24 cellular contexts compared by ENCODE assay signal in genomic region chr2:221282386-221282785, GRCh38.
"Had no signal": no experiment of that assay in that cellular context is flagged by ENCODE, and none has a peak within 500 bp of the region (broad histone marks: within the 10 kb centered on the region; RNA-seq: fewer than 3 reads in every experiment).

No MANE protein-coding gene starts in this region.

- H3K4me1 ChIP-seq: heart left ventricle, left ventricle myocardium inferior, lower lobe of right lung, right atrium auricular region, tibial artery, upper lobe of left lung, uterus had no signal

- H3K36me3 Mint-ChIP-seq: naive B cell; stimulated activated memory B cell treated with anti-CD40 and anti-IgM and Interleukin-4, amounts not matched to agents 10 μg/mL and 1 μg/mL and 100 μg/mL, for 72 hours had no signal

- H3K9me3 ChIP-seq: heart left ventricle, left ventricle myocardium inferior, lower lobe of right lung, neutrophil, right atrium auricular region, tibial artery, upper lobe of left lung, uterus had no signal

- H3K4me1 Mint-ChIP-seq: stimulated activated memory B cell treated with anti-CD40 and anti-IgM and Interleukin-4, amounts not matched to agents 10 μg/mL and 1 μg/mL and 100 μg/mL, for 72 hours had no signal

- FAIRE-seq: endometrium, frontal cortex, keratinocyte had no signal

- H3K4me3 Mint-ChIP-seq: naive B cell; nephron progenitor cell; stimulated activated memory B cell treated with anti-CD40 and anti-IgM and Interleukin-4, amounts not matched to agents 10 μg/mL and 1 μg/mL and 100 μg/mL, for 72 hours; stimulated activated naive CD8-positive, alpha-beta T cell treated with anti-CD3 and anti-CD28 coated beads, Interleukin-15, Interleukin-2, amounts not matched to agents 100 ng/mL and 50 ng/mL, for 24 hours had no signal

- DNase-seq: cortex of kidney; dorsolateral prefrontal cortex; effector CD8-positive, alpha-beta T cell; heart left ventricle; hippocampal formation; left cardiac atrium; left ventricle myocardium inferior; lower lobe of right lung; mesenchymal stem cell; naive B cell; nephron progenitor cell; posterior cingulate gyrus; stimulated activated CD4-positive, alpha-beta T cell treated with anti-CD3 and anti-CD28 coated beads, Interleukin-4, amount 100 ng/mL, for 1 hour; tibial artery; upper lobe of left lung; uterus had no signal

- H3K9me3 Mint-ChIP-seq: naive B cell; nephron progenitor cell; stimulated activated memory B cell treated with anti-CD40 and anti-IgM and Interleukin-4, amounts not matched to agents 10 μg/mL and 1 μg/mL and 100 μg/mL, for 72 hours; stimulated activated naive CD8-positive, alpha-beta T cell treated with anti-CD3 and anti-CD28 coated beads, Interleukin-15, Interleukin-2, amounts not matched to agents 100 ng/mL and 50 ng/mL, for 24 hours had no signal

- ATAC-seq: esophagus mucosa; heart left ventricle; left cardiac atrium; lower lobe of right lung; stimulated activated memory B cell treated with anti-CD40 and anti-IgM and Interleukin-4, amounts not matched to agents 10 μg/mL and 1 μg/mL and 100 μg/mL, for 72 hours had no signal

- H3K4me3 ChIP-seq: dorsolateral prefrontal cortex, heart left ventricle, left ventricle myocardium inferior, lower lobe of right lung, right atrium auricular region, tibial artery, upper lobe of left lung, uterus had no signal

- H3K27ac Mint-ChIP-seq: naive B cell; nephron progenitor cell; stimulated activated memory B cell treated with anti-CD40 and anti-IgM and Interleukin-4, amounts not matched to agents 10 μg/mL and 1 μg/mL and 100 μg/mL, for 72 hours; stimulated activated naive CD8-positive, alpha-beta T cell treated with anti-CD3 and anti-CD28 coated beads, Interleukin-15, Interleukin-2, amounts not matched to agents 100 ng/mL and 50 ng/mL, for 24 hours had no signal

- H3K27me3 ChIP-seq: heart left ventricle, neutrophil, right atrium auricular region, tibial artery, upper lobe of left lung, uterus had no signal

- H3K36me3 ChIP-seq: heart left ventricle, left ventricle myocardium inferior, lower lobe of right lung, neutrophil, right atrium auricular region, tibial artery, upper lobe of left lung, uterus had no signal

- H3K27ac ChIP-seq: dorsolateral prefrontal cortex, heart left ventricle, left ventricle myocardium inferior, lower lobe of right lung, neutrophil, right atrium auricular region, tibial artery, upper lobe of left lung, uterus had no signal
